In the genomic region with DNA sequence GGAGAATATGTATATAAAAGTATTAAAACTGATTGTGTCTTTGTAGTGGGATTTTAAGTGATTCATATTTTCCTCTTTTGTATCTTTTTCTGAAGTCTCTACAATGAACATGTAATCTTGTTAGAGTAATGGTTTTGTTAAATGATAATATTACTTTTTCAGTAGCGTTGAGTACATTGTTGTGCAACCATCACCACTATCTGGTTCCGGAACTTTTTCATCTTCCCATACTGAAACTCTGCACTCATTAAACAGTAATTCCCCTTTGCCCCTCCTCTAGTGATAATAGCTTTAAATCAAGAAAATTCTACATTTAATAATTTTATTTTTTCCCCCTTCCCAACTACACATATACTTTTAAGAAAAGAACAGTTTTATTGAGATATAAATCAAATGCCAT, we compare ENCODE assay signal across 19 cellular contexts. TPM values are rescaled to one million over a fixed set of nuclear protein-coding genes. Genes with fewer than 3 reads are reported as not detected.
DNase-seq lines count a peak whose midpoint lies in the region; ATAC-seq, FAIRE-seq and TF ChIP-seq lines count a peak whose summit lies in the region.
"Had no signal": no experiment of that assay in that cellular context is flagged by ENCODE, and none has a peak within 500 bp of the region (broad histone marks: within the 10 kb centered on the region; RNA-seq: fewer than 3 reads in every experiment).

No MANE protein-coding gene starts in this region.

- DNase-seq in HCT116 (ENCODE audit: low read depth, low spot score) (no peak), astrocyte (ENCODE audit: low read depth) (no peak), hepatocyte (ENCODE audit: low spot score) (no peak), neuronal stem cell (ENCODE audit: low spot score) (no peak), AG08395 (ENCODE audit: low spot score) (no peak), inferior parietal cortex (ENCODE audit: extremely low spot score) (no peak)
- no peak for DNase-seq in activated CD4-positive, alpha-beta T cell treated with anti-CD3 and anti-CD28 coated beads, Interleukin-2, amount 50 U/mL, for 48 hours
- DNase-seq: CD4-positive, alpha-beta T cell; DMS79 treated with DMSO at 0.1 percent for 48 hours; hippocampal formation; kidney glomerular epithelial cell; NCI-H1694 treated with DMSO at 0.1 percent for 48 hours had no signal

- peak overlapping the region; percentile 52 for H3K4me3 Mint-ChIP-seq in astrocyte (ENCODE audit: unreplicated experiment)
- H3K4me3 Mint-ChIP-seq: activated T-helper 17 cell treated with anti-CD3 and anti-CD28 coated beads, Interleukin-2, amount 50 U/mL, for 72 hours; CD4-positive, alpha-beta T cell had no signal

- no peak overlapping the region for H2BK12ac ChIP-seq in neuronal stem cell (ENCODE audit: low read length)

- no peak overlapping the region for H4K91ac ChIP-seq in neuronal stem cell (ENCODE audit: low read depth, low read length, poor library complexity)

- WGBS in hepatocyte (ENCODE audit: low lambda C conversion rate, missing lambda C conversion rate) = 63% methylated on average over 2 of the region's 2 CpGs
- no CpG with 5 or more reads among the region's 2 CpGs for WGBS in neuronal stem cell (ENCODE audit: extremely low coverage in 2 of 2, insufficient read length in 2 of 2, insufficient replicate concordance in 1 of 2), 2 donors

- H3K4me2 ChIP-seq in HCT116 (ENCODE audit: low read length) (peak overlapping the region; percentile 65), astrocyte (ENCODE audit: low read length) (peak overlapping the region; percentile 73), hepatocyte (peak overlapping the region; percentile 29), neuronal stem cell (ENCODE audit: insufficient read depth, low read length, poor library complexity, severe bottlenecking) (no peak overlapping the region)

- no TSS peak for BruUV-seq in HCT116 (replicated peaks; lab: Mats Ljungman, UMichigan)

- H3K27ac Mint-ChIP-seq in astrocyte (ENCODE audit: unreplicated experiment) = peak overlapping the region; percentile 100
- H3K27ac Mint-ChIP-seq: activated T-helper 17 cell treated with anti-CD3 and anti-CD28 coated beads, Interleukin-2, amount 50 U/mL, for 72 hours; CD4-positive, alpha-beta T cell had no signal

- H3K9me2 ChIP-seq in HCT116 (ENCODE audit: insufficient read depth) = no peaks in the 10 kb centered on the region
- no peaks in the 10 kb centered on the region for H3K9me2 ChIP-seq in hepatocyte (replicated peaks; ENCODE audit: insufficient read depth)

- intact Hi-C loops in HCT116 (cut with micrococcal nuclease) = no loop called here

- H3K9ac ChIP-seq in HCT116 (ENCODE audit: low read length) (peak overlapping the region; percentile 56), astrocyte (ENCODE audit: low read length) (peak overlapping the region; percentile 80), neuronal stem cell (ENCODE audit: low read depth, low read length, poor library complexity) (no peak overlapping the region)

- no peak overlapping the region for H3K4ac ChIP-seq in neuronal stem cell (ENCODE audit: low read length)

- H3K4me1 ChIP-seq in HCT116 (ENCODE audit: control insufficient read depth in 1 of 2, insufficient read depth in 2 of 2, low read length in 2 of 2) (peaks cover 25 to 39% of the 10 kb centered on the region in 2 experiments), astrocyte (ENCODE audit: insufficient read depth, low read length) (peaks cover 29% of the 10 kb centered on the region), hepatocyte (ENCODE audit: insufficient read depth) (peaks cover 12% of the 10 kb centered on the region), neuronal stem cell (ENCODE audit: control insufficient read depth in 2 of 2, insufficient read depth in 1 of 2, low read depth in 1 of 2, low read length in 2 of 2) (peaks cover 12 to 20% of the 10 kb centered on the region in 2 donors)

- H2AFZ ChIP-seq in HCT116 (ENCODE audit: low read depth, low read length, poor library complexity, severe bottlenecking) (peak overlapping the region; percentile 79), astrocyte (ENCODE audit: low read depth, low read length) (no peak overlapping the region), hepatocyte (no peak overlapping the region), neuronal stem cell (ENCODE audit: low read length) (no peak overlapping the region)

- H3K9me3 ChIP-seq in HCT116 (ENCODE audit: control insufficient read depth in 1 of 2, insufficient read depth in 1 of 2, low read depth in 1 of 2, low read length in 2 of 2) = no peaks in the 10 kb centered on the region
- no peaks in the 10 kb centered on the region for H3K9me3 ChIP-seq in astrocyte (ENCODE audit: insufficient read depth, low read depth, low read length)
- H3K9me3 ChIP-seq in hepatocyte (ENCODE audit: low read depth) = no peaks in the 10 kb centered on the region
- peaks cover 8 to 27% of the 10 kb centered on the region in 2 donors for H3K9me3 ChIP-seq in neuronal stem cell (replicated peaks in 1 of 2; ENCODE audit: control insufficient read depth in 2 of 2, insufficient read depth in 1 of 2, low read depth in 1 of 2, low read length in 2 of 2)
- H3K9me3 ChIP-seq: neutrophil, thoracic aorta had no signal

- H3K27ac ChIP-seq in HCT116 (ENCODE audit: low read depth, low read length) (peak overlapping the region; percentile 78; the same call in 1 of the 2 replicates), astrocyte (ENCODE audit: low read depth, low read length) (peak overlapping the region; percentile 96), hepatocyte (peak overlapping the region; percentile 62), neuronal stem cell (replicated peaks; ENCODE audit: low read length) (peak overlapping the region; percentile 89)
- H3K27ac ChIP-seq: neutrophil had no signal

- no peaks in the 10 kb centered on the region for H4K20me1 ChIP-seq in HCT116 (ENCODE audit: insufficient read depth)
- no peaks in the 10 kb centered on the region for H4K20me1 ChIP-seq in astrocyte (ENCODE audit: insufficient read depth, low read length)
- no peaks in the 10 kb centered on the region for H4K20me1 ChIP-seq in hepatocyte (ENCODE audit: insufficient read depth, poor library complexity, severe bottlenecking)

- H3K4me1 Mint-ChIP-seq in astrocyte (ENCODE audit: low read depth, unreplicated experiment) = peaks cover 35% of the 10 kb centered on the region
- H3K4me1 Mint-ChIP-seq: activated T-helper 17 cell treated with anti-CD3 and anti-CD28 coated beads, Interleukin-2, amount 50 U/mL, for 72 hours had no signal

- no peak overlapping the region for H3K14ac ChIP-seq in neuronal stem cell (ENCODE audit: low read length)

- no peak for TF ChIP-seq RAD21 in HCT116 (IDR thresholded peaks at IDR 0.05; ENCODE audit: low read depth)

- no peak overlapping the region for H2BK15ac ChIP-seq in neuronal stem cell (ENCODE audit: low read length)

- H2BK5ac ChIP-seq in neuronal stem cell (ENCODE audit: low read length) = no peak overlapping the region

- ATAC-seq in HCT116 = no peak
- no peak for ATAC-seq in HG02798 (IDR thresholded peaks at IDR 0.05; ENCODE audit: poor library complexity, unreplicated experiment)
- ATAC-seq: activated T-helper 17 cell treated with anti-CD3 and anti-CD28 coated beads, Interleukin-2, amount 50 U/mL, for 72 hours; K562; Panc1 had no signal

- peaks cover 7% of the 10 kb centered on the region for H3K36me3 Mint-ChIP-seq in astrocyte (ENCODE audit: low read depth, unreplicated experiment)

- H3K79me1 ChIP-seq in neuronal stem cell (ENCODE audit: low read depth, low read length) = peaks cover 4% of the 10 kb centered on the region

- CTCF ChIA-PET in HCT116 (lab: Charles Lee) = no interaction called here

- TF ChIP-seq POLR2A in HCT116 (IDR thresholded peaks at IDR 0.05; ENCODE audit: borderline replicate concordance, extremely low read depth, insufficient read depth, insufficient read length) = no peak

- H3K27me3 Mint-ChIP-seq in astrocyte (ENCODE audit: low read depth, unreplicated experiment) = no peaks in the 10 kb centered on the region

- no peak overlapping the region for H3K18ac ChIP-seq in neuronal stem cell (ENCODE audit: low read length)

- POLR2A ChIA-PET in HCT116 (lab: Charles Lee) = interaction anchor here (1.1 to 1.5 kb wide), 2 partner anchors 11 to 27 kb away, joined by 4 to 5 read pairs; no protein-coding TSS in a partner anchor

- FAIRE-seq in astrocyte (lab: Jason Lieb, UNC) = no peak
- FAIRE-seq: endometrium, K562 had no signal

- H3K79me2 ChIP-seq in HCT116 (ENCODE audit: insufficient read depth, low read length) = no peaks in the 10 kb centered on the region
- peaks cover 17% of the 10 kb centered on the region for H3K79me2 ChIP-seq in astrocyte (ENCODE audit: insufficient read depth, low read length)
- no peaks in the 10 kb centered on the region for H3K79me2 ChIP-seq in hepatocyte

- TF ChIP-seq CTCF in HCT116 (IDR thresholded peaks at IDR 0.05 in 2 of 3, conservative IDR thresholded peaks at IDR 0.05 in 1 of 3; ENCODE audit: borderline replicate concordance in 1 of 3, insufficient read depth in 1 of 3, low read depth in 2 of 3, low read length in 2 of 3) (no peak), astrocyte (IDR thresholded peaks at IDR 0.05; ENCODE audit: insufficient read depth, low read depth, low read length) (no peak), hepatocyte (IDR thresholded peaks at IDR 0.05; ENCODE audit: poor library complexity) (no peak)

- no peak overlapping the region for H2AK5ac ChIP-seq in neuronal stem cell (ENCODE audit: low read depth, low read length)

- H3K36me3 ChIP-seq in HCT116 (ENCODE audit: control insufficient read depth in 1 of 2, insufficient read depth in 2 of 2, low read length in 2 of 2) (no peaks in the 10 kb centered on the region), astrocyte (ENCODE audit: insufficient read depth, low read length) (no peaks in the 10 kb centered on the region), hepatocyte (replicated peaks; ENCODE audit: insufficient read depth, low read depth) (no peaks in the 10 kb centered on the region), neuronal stem cell (replicated peaks in 1 of 2; ENCODE audit: control insufficient read depth in 2 of 2, insufficient read depth in 2 of 2, low read length in 2 of 2) (peaks cover 11 to 24% of the 10 kb centered on the region in 2 donors)
- H3K36me3 ChIP-seq: neutrophil, thoracic aorta had no signal

- peaks cover 7% of the 10 kb centered on the region for H3K9me3 Mint-ChIP-seq in astrocyte (ENCODE audit: unreplicated experiment)

- no peak overlapping the region for H2BK120ac ChIP-seq in neuronal stem cell (ENCODE audit: low read depth, low read length)

- RAD21 ChIA-PET in HCT116 (lab: Charles Lee; ENCODE audit: low non-redundant PET in 1 of 2, low total read pairs in 2 of 2, uncharacterized antibody in 2 of 2, unreplicated experiment in 2 of 2) = no interaction called here

- no peak overlapping the region for H4K8ac ChIP-seq in neuronal stem cell (ENCODE audit: low read depth, low read length)

- H3K4me3 ChIP-seq in HCT116 (replicated peaks in 1 of 2; ENCODE audit: low read depth in 1 of 2, low read length in 2 of 2) (0 out of 4 replicates have a peak overlapping the region, but pooled peaks of 1 of the 2 experiments have one; percentile 33), astrocyte (ENCODE audit: insufficient read depth, low read depth, low read length) (no peak overlapping the region), hepatocyte (no peak overlapping the region), neuronal stem cell (ENCODE audit: low read length in 2 of 2) (peak overlapping the region in 1 of 2 donors; percentile 26)
- H3K4me3 ChIP-seq: K562 had no signal

- H3K23ac ChIP-seq in neuronal stem cell (ENCODE audit: low read depth, low read length, poor library complexity) = no peak overlapping the region

- no peaks in the 10 kb centered on the region for H3K27me3 ChIP-seq in HCT116 (ENCODE audit: insufficient read depth, low read length)
- no peaks in the 10 kb centered on the region for H3K27me3 ChIP-seq in astrocyte (ENCODE audit: insufficient read depth, low read length)
- H3K27me3 ChIP-seq in hepatocyte = no peaks in the 10 kb centered on the region
- no peaks in the 10 kb centered on the region for H3K27me3 ChIP-seq in neuronal stem cell (ENCODE audit: control insufficient read depth in 3 of 3, insufficient read depth in 3 of 3, low read depth in 1 of 3, low read length in 3 of 3)
- H3K27me3 ChIP-seq: neutrophil had no signal

RNA-seq across cellular contexts. Expression of a gene that starts 23.3 kb away (rescaled TPM):
- total RNA-seq in HCT116 (2021; ENCODE audit: unreplicated experiment) (22.5 TPM), astrocyte (50.9 and 64.6 TPM in 2 replicates), hepatocyte (58.8 and 63.1 TPM in 2 replicates)
- 10.7 and 11.3 TPM in 2 replicates for polyA plus RNA-seq in HCT116 (2012)
- polyA plus RNA-seq in hepatocyte = 35.0 and 42.6 TPM in 2 replicates
- 26.6 TPM for polyA plus RNA-seq in neuronal stem cell (2013, experiment 1 of 2)
- 27.9 TPM for polyA plus RNA-seq in neuronal stem cell (2013, experiment 2 of 2)
- total RNA-seq: activated T-helper 17 cell treated with anti-CD3 and anti-CD28 coated beads, Interleukin-2, amount 50 U/mL, for 72 hours; CD4-positive, alpha-beta T cell had no signal

RNA-seq across cellular contexts. Expression of a gene that starts 37.4 kb away (rescaled TPM):
- not detected for total RNA-seq in HCT116 (2021; ENCODE audit: unreplicated experiment)
- polyA plus RNA-seq in HCT116 (2012) = not detected in 2 replicates
- not detected in 2 replicates for total RNA-seq in astrocyte
- total RNA-seq in hepatocyte = not detected in 2 replicates
- 0.04 TPM in 1 of 2 replicates, not detected in the other for polyA plus RNA-seq in hepatocyte
- polyA plus RNA-seq in neuronal stem cell (2013, experiment 1 of 2) = not detected
- not detected for polyA plus RNA-seq in neuronal stem cell (2013, experiment 2 of 2)
- total RNA-seq: activated T-helper 17 cell treated with anti-CD3 and anti-CD28 coated beads, Interleukin-2, amount 50 U/mL, for 72 hours; CD4-positive, alpha-beta T cell; K562 had no signal
- polyA plus RNA-seq: K562 had no signal
